Comparison of ENCODE assay signal across 2 cellular contexts in the genomic region with DNA sequence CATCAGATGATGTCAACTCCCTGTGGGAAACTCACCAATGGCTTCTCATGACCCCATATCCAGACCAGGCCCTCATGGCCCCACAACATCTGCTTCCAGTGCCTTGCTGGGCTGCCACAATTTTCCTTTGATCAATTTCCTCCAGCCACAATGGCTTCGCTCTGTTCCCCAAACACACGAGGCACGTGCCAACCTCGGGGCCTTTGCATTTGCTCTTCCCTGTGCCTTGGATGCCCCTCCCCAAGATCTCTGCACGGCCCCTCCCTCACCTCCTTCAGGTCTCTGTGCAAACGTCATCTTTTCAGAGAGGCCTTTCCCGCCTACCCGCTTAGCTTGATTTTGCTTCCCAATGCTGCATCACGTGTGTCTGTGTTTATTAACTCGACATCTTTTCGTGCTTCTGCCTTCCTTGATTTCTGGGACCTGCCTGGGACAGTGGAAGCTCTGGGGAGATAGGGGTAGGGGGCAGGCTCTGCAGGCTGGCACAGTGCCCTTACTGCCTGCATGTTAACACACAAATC.
TF ChIP-seq lines count a peak whose summit lies in the region.

No MANE protein-coding gene starts in this region.

TF ChIP-seq in HepG2, 621 proteins besides CTCF, POLR2A, EP300 and RAD21:
- no peak for TF ChIP-seq SSRP1 (CRISPR knock-in tag; IDR thresholded peaks at IDR 0.05)
- peak; percentile 31 for TF ChIP-seq ZNF883 (CRISPR knock-in tag; IDR thresholded peaks at IDR 0.05; ENCODE audit: not compliant biosample characterization)
- TF ChIP-seq ZNF18 (CRISPR knock-in tag; IDR thresholded peaks at IDR 0.05; ENCODE audit: insufficient replicate concordance), result no peak

TF ChIP-seq in SK-N-SH, 30 proteins besides CTCF, POLR2A, EP300 and RAD21:
- TF ChIP-seq EZH2phosphoT487 (IDR thresholded peaks at IDR 0.05; ENCODE audit: borderline replicate concordance, low read depth) (no peak), GATA2 (CRISPR knock-in tag; IDR thresholded peaks at IDR 0.05) (no peak), CHD2 (IDR thresholded peaks at IDR 0.05; ENCODE audit: low read length, partially characterized antibody) (no peak), FOXJ3 (CRISPR knock-in tag; IDR thresholded peaks at IDR 0.05) (no peak), MXI1 (IDR thresholded peaks at IDR 0.05; ENCODE audit: low read depth, low read length) (no peak), TCF12 (IDR thresholded peaks at IDR 0.05) (no peak), NFIC (IDR thresholded peaks at IDR 0.05; ENCODE audit: borderline replicate concordance) (no peak), SIN3A (IDR thresholded peaks at IDR 0.05; ENCODE audit: borderline replicate concordance, low read depth, low read length) (no peak), YY1 (IDR thresholded peaks at IDR 0.05; ENCODE audit: low read depth) (no peak), FOSL2 (IDR thresholded peaks at IDR 0.05; ENCODE audit: borderline replicate concordance, low read depth) (no peak), POLR2AphosphoS5 (IDR thresholded peaks at IDR 0.05; ENCODE audit: low read depth, low read length) (no peak)
- TF ChIP-seq, protein P1, sequence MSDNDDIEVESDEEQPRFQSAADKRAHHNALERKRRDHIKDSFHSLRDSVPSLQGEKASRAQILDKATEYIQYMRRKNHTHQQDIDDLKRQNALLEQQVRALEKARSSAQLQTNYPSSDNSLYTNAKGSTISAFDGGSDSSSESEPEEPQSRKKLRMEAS (IDR thresholded peaks at IDR 0.05; ENCODE audit: low read depth), result no peak
- TF ChIP-seq, protein P2, sequence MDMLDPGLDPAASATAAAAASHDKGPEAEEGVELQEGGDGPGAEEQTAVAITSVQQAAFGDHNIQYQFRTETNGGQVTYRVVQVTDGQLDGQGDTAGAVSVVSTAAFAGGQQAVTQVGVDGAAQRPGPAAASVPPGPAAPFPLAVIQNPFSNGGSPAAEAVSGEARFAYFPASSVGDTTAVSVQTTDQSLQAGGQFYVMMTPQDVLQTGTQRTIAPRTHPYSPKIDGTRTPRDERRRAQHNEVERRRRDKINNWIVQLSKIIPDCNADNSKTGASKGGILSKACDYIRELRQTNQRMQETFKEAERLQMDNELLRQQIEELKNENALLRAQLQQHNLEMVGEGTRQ (IDR thresholded peaks at IDR 0.05; ENCODE audit: borderline replicate concordance, low read depth, low read length), result no peak
